Comparison of ENCODE assay signal across 27 cellular contexts in the genomic region with DNA sequence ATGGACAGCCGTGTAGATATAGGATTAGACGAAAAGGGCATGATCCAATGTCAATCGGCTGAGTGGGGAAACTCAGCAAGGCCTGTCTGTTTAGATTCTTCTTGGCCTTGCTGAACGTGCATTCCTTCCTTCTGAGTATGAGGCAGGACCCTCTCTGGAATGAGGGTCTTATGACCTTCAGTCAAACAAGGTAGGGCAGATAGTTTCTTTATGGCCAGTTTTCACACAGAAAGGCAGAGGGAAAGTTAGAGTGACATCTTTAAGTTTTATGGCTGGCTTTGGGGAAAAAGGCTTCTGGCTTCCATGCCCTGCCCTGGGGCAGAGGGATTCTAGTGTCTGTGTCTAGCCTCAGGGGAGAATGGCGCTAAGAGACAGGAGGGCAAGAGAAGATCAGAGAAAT. TPM values are rescaled to one million over a fixed set of nuclear protein-coding genes. Genes with fewer than 3 reads are reported as not detected.
"Had no signal": no experiment of that assay in that cellular context is flagged by ENCODE, and none has a peak within 500 bp of the region (broad histone marks: within the 10 kb centered on the region; RNA-seq: fewer than 3 reads in every experiment).

No MANE protein-coding gene starts in this region.

- H3K4me1 Mint-ChIP-seq: activated CD4-positive, alpha-beta memory T cell treated with anti-CD3 and anti-CD28 coated beads, Interleukin-2, amount 10 ng/mL, durations not matched to agents 7 days and 5 days; activated T-helper 17 cell treated with anti-CD3 and anti-CD28 coated beads, Interleukin-2, amount 50 U/mL, for 72 hours had no signal

- H3K36me3 ChIP-seq: Peyer's patch, SJCRH30 had no signal

- H3K27ac Mint-ChIP-seq: activated CD4-positive, alpha-beta memory T cell treated with anti-CD3 and anti-CD28 coated beads, Interleukin-2, amount 10 ng/mL, durations not matched to agents 7 days and 5 days; activated naive CD4-positive, alpha-beta T cell treated with anti-CD3 and anti-CD28 coated beads for 36 hours; activated naive CD8-positive, alpha-beta T cell; activated T-helper 17 cell treated with anti-CD3 and anti-CD28 coated beads, Interleukin-2, amount 50 U/mL, for 72 hours had no signal

- H3K9me3 ChIP-seq: Peyer's patch, SJCRH30, SK-N-SH had no signal

- H3K9me3 Mint-ChIP-seq: activated CD4-positive, alpha-beta memory T cell treated with anti-CD3 and anti-CD28 coated beads, Interleukin-2, amount 10 ng/mL, durations not matched to agents 7 days and 5 days; activated naive CD4-positive, alpha-beta T cell treated with anti-CD3 and anti-CD28 coated beads for 36 hours; activated T-helper 17 cell treated with anti-CD3 and anti-CD28 coated beads, Interleukin-2, amount 50 U/mL, for 72 hours had no signal

- H3K4me2 ChIP-seq: SK-N-SH had no signal

- H3K9ac ChIP-seq: SK-N-SH had no signal

- H3K27ac ChIP-seq: Peyer's patch, RWPE1, SJCRH30, VCaP had no signal

- H3K36me3 Mint-ChIP-seq: activated naive CD8-positive, alpha-beta T cell had no signal

- ATAC-seq: activated T-helper 17 cell treated with anti-CD3 and anti-CD28 coated beads, Interleukin-2, amount 50 U/mL, for 72 hours had no signal

- H3K27me3 ChIP-seq: Peyer's patch, SJCRH30 had no signal

- DNase-seq: activated CD4-positive, alpha-beta memory T cell treated with anti-CD3 and anti-CD28 coated beads, Interleukin-2, amount 10 ng/mL, durations not matched to agents 7 days and 5 days; activated CD4-positive, alpha-beta T cell treated with anti-CD3 and anti-CD28 coated beads, Interleukin-2, amount 50 U/mL, for 1 hour; activated CD4-positive, CD25-positive, alpha-beta regulatory T cell; activated gamma-delta T cell; activated naive CD4-positive, alpha-beta T cell treated with anti-CD3 and anti-CD28 coated beads for 36 hours; activated T-cell treated with anti-CD3 and anti-CD28 coated beads for 4 hours; activated T-cell treated with anti-CD3 and anti-CD28 coated beads, Interleukin-2, amount 50 U/mL, for 48 hours; amygdala; caudate nucleus; KG1; NCI-H1092 treated with DMSO at 0.1 percent for 48 hours; NCI-H1417 treated with DMSO at 0.1 percent for 48 hours; NCI-H1694; NCI-H2029; NCI-H510A treated with DMSO at 0.1 percent for 48 hours; NCI-H69; NK-92 treated with Interleukin-12 subunit alpha and Interleukin-12 subunit beta, amount 100 ng/mL, for 24 hours; Peyer's patch; Right ventricle myocardium superior; SJCRH30; SK-N-SH; T-helper 1 cell had no signal

- H3K4me1 ChIP-seq: Peyer's patch, SJCRH30 had no signal

- H3K4me3 ChIP-seq: Peyer's patch, SJCRH30 had no signal

- H3K4me3 Mint-ChIP-seq: activated CD4-positive, alpha-beta memory T cell treated with anti-CD3 and anti-CD28 coated beads, Interleukin-2, amount 10 ng/mL, durations not matched to agents 7 days and 5 days; activated naive CD4-positive, alpha-beta T cell treated with anti-CD3 and anti-CD28 coated beads for 36 hours; activated naive CD8-positive, alpha-beta T cell; activated T-helper 17 cell treated with anti-CD3 and anti-CD28 coated beads, Interleukin-2, amount 50 U/mL, for 72 hours had no signal

RNA-seq across cellular contexts. Expression of gene ARNT2, which starts 29.7 kb away (rescaled TPM):
- total RNA-seq: activated CD4-positive, alpha-beta memory T cell treated with anti-CD3 and anti-CD28 coated beads, Interleukin-2, amount 10 ng/mL, durations not matched to agents 7 days and 5 days; activated CD8-positive, alpha-beta memory T cell treated with anti-CD3 and anti-CD28 coated beads for 36 hours had no signal
